8 cellular contexts compared by ENCODE assay signal in genomic region chr7:152030059-152030458, GRCh38. TPM values are rescaled to one million over a fixed set of nuclear protein-coding genes. Genes with fewer than 3 reads are reported as not detected.
DNase-seq lines count a peak whose midpoint lies in the region; ATAC-seq, FAIRE-seq and TF ChIP-seq lines count a peak whose summit lies in the region.
"Not testable (repeated sequence)": the region's sequence is repeated elsewhere in the genome, so short reads cannot be mapped to it uniquely, and the experiment has no call there.

No MANE protein-coding gene starts in this region.

- H3K36me3 ChIP-seq in endothelial cell of umbilical vein (ENCODE audit: control insufficient read depth in 2 of 2, extremely low read depth in 1 of 2, insufficient read depth in 2 of 2, low read length in 2 of 2); uterus: not testable (repeated sequence)

- ATAC-seq in WTC11 = not testable (repeated sequence)

- POLR2A ChIA-PET in WTC11 (lab: Charles Lee); endothelial cell of umbilical vein (lab: Charles Lee): not testable (repeated sequence)

- intact Hi-C loops in endothelial cell of umbilical vein (cut with micrococcal nuclease) = loop anchor here (1.0 kb wide), 1 partner anchor 247 kb away; no protein-coding TSS in a partner anchor
- intact Hi-C loops in uterus (cut with DNase I; ENCODE audit: low total_unique reads) = not testable (repeated sequence)

- DNase-seq in ELF-1 (ENCODE audit: low read depth, low spot score) (peak; percentile 61), Kasumi-1 (lab: John Stamatoyannopoulos, UW) (peak; percentile 62 to 64), NOMO-1 treated with DMSO at 0.1 percent for 48 hours (lab: John Stamatoyannopoulos, UW; ENCODE audit: unreplicated experiment) (peak; percentile 8), WTC11 (ENCODE audit: low spot score) (peak; percentile 74), inferior parietal cortex (ENCODE audit: extremely low spot score) (peak; percentile 55), uterus (peak; percentile 59 to 63)
- not testable (repeated sequence) for DNase-seq in endothelial cell of umbilical vein (ENCODE audit: low read depth, low spot score); osteocyte (ENCODE audit: extremely low spot score, unreplicated experiment)

- not testable (repeated sequence) for H3K9me1 ChIP-seq in endothelial cell of umbilical vein (replicated peaks; ENCODE audit: control insufficient read depth, extremely low read depth, insufficient read depth, low read length)

- not testable (repeated sequence) for H3K4me3 ChIP-seq in endothelial cell of umbilical vein (replicated peaks in 1 of 3; ENCODE audit: insufficient read depth in 1 of 3, low read depth in 1 of 3, low read length in 3 of 3); uterus

- H3K27me3 Mint-ChIP-seq in WTC11 (ENCODE audit: low read depth) = peaks cover 11% of the 10 kb centered on the region
- not testable (repeated sequence) for H3K27me3 Mint-ChIP-seq in osteocyte (ENCODE audit: unreplicated experiment)

- peaks cover 21% of the 10 kb centered on the region for H3K36me3 Mint-ChIP-seq in WTC11
- peaks cover 11% of the 10 kb centered on the region for H3K36me3 Mint-ChIP-seq in osteocyte (ENCODE audit: unreplicated experiment)

- not testable (repeated sequence) for H3K9me3 ChIP-seq in endothelial cell of umbilical vein (replicated peaks; ENCODE audit: control insufficient read depth, insufficient read depth, low read length); uterus

- peak; percentile 44 for TF ChIP-seq CTCF in WTC11 (IDR thresholded peaks at IDR 0.05)
- TF ChIP-seq CTCF in endothelial cell of umbilical vein (IDR thresholded peaks at IDR 0.05; ENCODE audit: extremely low read depth in 1 of 2, insufficient read depth in 1 of 2, low read depth in 1 of 2, low read length in 2 of 2) = peak in 1 of 2 donors; percentile 39
- TF ChIP-seq CTCF in osteocyte (IDR thresholded peaks at IDR 0.05) = peak; percentile 59
- peak; percentile 23 to 42 (median 37) for TF ChIP-seq CTCF in uterus (IDR thresholded peaks at IDR 0.05)

- not testable (repeated sequence) for H3K27ac ChIP-seq in endothelial cell of umbilical vein (ENCODE audit: insufficient read depth, low read depth, low read length); uterus

- not testable (repeated sequence) for H3K4me2 ChIP-seq in endothelial cell of umbilical vein (ENCODE audit: insufficient read depth, low read length)

- CTCF ChIA-PET in WTC11 (lab: Charles Lee) = interaction anchor here (1.0 to 1.2 kb wide), 2 partner anchors 14 to 167 kb away, joined by 3 to 5 read pairs; no protein-coding TSS in a partner anchor
- CTCF ChIA-PET in endothelial cell of umbilical vein (lab: Charles Lee) = not testable (repeated sequence)

- not testable (repeated sequence) for H2AFZ ChIP-seq in endothelial cell of umbilical vein (ENCODE audit: low read depth, low read length)

- peaks cover 11% of the 10 kb centered on the region for H3K9me3 Mint-ChIP-seq in WTC11
- H3K9me3 Mint-ChIP-seq in osteocyte (ENCODE audit: unreplicated experiment) = not testable (repeated sequence)

- not testable (repeated sequence) for BruUV-seq in endothelial cell of umbilical vein (replicated peaks; lab: Mats Ljungman, UMichigan)

- not testable (repeated sequence) for H3K27me3 ChIP-seq in endothelial cell of umbilical vein (ENCODE audit: control insufficient read depth in 2 of 2, insufficient read depth in 2 of 2, low read length in 2 of 2); uterus

- H3K4me1 Mint-ChIP-seq in WTC11 (peaks cover 30% of the 10 kb centered on the region), osteocyte (ENCODE audit: unreplicated experiment) (peaks cover 12% of the 10 kb centered on the region)

- H3K4me1 ChIP-seq in endothelial cell of umbilical vein (ENCODE audit: control insufficient read depth, extremely low read depth, insufficient read depth, low read length); uterus: not testable (repeated sequence)

- not testable (repeated sequence) for TF ChIP-seq POLR2A in endothelial cell of umbilical vein (IDR thresholded peaks at IDR 0.05; ENCODE audit: low read depth, low read length); uterus (IDR thresholded peaks at IDR 0.05)

- H3K4me3 Mint-ChIP-seq in WTC11; osteocyte (ENCODE audit: unreplicated experiment): not testable (repeated sequence)

- not testable (repeated sequence) for H4K20me1 ChIP-seq in endothelial cell of umbilical vein (replicated peaks; ENCODE audit: control insufficient read depth, extremely low read depth, insufficient read depth, low read length)

- dilution Hi-C loops in endothelial cell of umbilical vein (cut with MboI; ENCODE audit: extremely low pct_ligation_motif_present, low sequenced_read_pairs) = not testable (repeated sequence)

- not testable (repeated sequence) for H3K79me2 ChIP-seq in endothelial cell of umbilical vein (ENCODE audit: control insufficient read depth, insufficient read depth, low read length)

- FAIRE-seq in endothelial cell of umbilical vein (lab: Jason Lieb, UNC) = peak; percentile 80

- not testable (repeated sequence) for H3K27ac Mint-ChIP-seq in WTC11
- peak overlapping the region; percentile 3 for H3K27ac Mint-ChIP-seq in osteocyte (ENCODE audit: unreplicated experiment)

- H3K9ac ChIP-seq in endothelial cell of umbilical vein (replicated peaks; ENCODE audit: extremely low read depth, insufficient read depth, low read length) = not testable (repeated sequence)

RNA-seq across cellular contexts. Expression of gene GALNT11, which starts 4.6 kb away (rescaled TPM):
- total RNA-seq in WTC11 (2021) (24.0 to 26.8 TPM (median 24.9 TPM) in 3 replicates), endothelial cell of umbilical vein (27.6 and 27.7 TPM in 2 replicates), osteocyte (34.1 and 42.8 TPM in 2 replicates), uterus (10 to 100 TPM; 30.3 to 91.9 (median 34.4) TPM)
- polyA plus RNA-seq in endothelial cell of umbilical vein = 28.0 and 36.5 TPM in 2 replicates
- polyA plus RNA-seq in endothelial cell of umbilical vein (2011; cell fraction: cytosol; rRNA removed) = 30.7 and 31.6 TPM in 2 replicates
- polyA plus RNA-seq in endothelial cell of umbilical vein (2011; cell fraction: nucleus; rRNA removed) = 39.9 and 46.6 TPM in 2 replicates
- 21.9 and 25.1 TPM in 2 replicates for polyA plus RNA-seq in endothelial cell of umbilical vein (2012)
- polyA minus RNA-seq in endothelial cell of umbilical vein = 29.2 and 29.6 TPM in 2 replicates
- polyA minus RNA-seq in endothelial cell of umbilical vein (2011; cell fraction: cytosol; rRNA and poly(A)+ RNA removed) = 11.3 TPM
- polyA minus RNA-seq in endothelial cell of umbilical vein (2011; cell fraction: nucleus; rRNA and poly(A)+ RNA removed) = 22.7 and 30.4 TPM in 2 replicates
